In the genomic region with DNA sequence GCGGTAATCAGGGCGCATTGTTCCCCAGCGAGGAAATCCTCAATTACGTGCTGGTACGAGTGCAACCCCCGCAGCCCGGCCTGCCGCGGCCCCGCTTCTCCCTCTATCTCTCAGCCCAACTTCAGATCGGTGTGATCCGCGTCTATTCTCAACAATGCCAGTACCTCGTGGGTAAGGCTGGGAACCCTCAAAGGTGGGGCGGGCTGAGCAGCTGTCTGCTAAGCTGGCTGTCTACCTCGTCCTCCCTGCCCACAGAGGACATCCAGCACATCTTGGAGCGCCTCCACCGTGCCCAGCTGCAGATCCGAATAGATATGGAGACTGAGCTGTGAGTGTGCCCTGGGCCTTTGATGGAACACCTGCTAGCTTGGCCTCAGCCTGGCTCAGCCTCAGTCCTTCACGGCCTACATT, we compare ENCODE assay signal across 12 cellular contexts. TPM values are rescaled to one million over a fixed set of nuclear protein-coding genes. Genes with fewer than 3 reads are reported as not detected.
A peak's percentile ranks its signal among the peaks of the same experiment; 100 is the strongest.
DNase-seq lines count a peak whose midpoint lies in the region; ATAC-seq and TF ChIP-seq lines count a peak whose summit lies in the region.
"Had no signal": no experiment of that assay in that cellular context is flagged by ENCODE, and none has a peak within 500 bp of the region (broad histone marks: within the 10 kb centered on the region; RNA-seq: fewer than 3 reads in every experiment).

No MANE protein-coding gene starts in this region.

- H3K4me3 Mint-ChIP-seq in T-helper 1 cell treated with Interleukin-12 subunit alpha and Interleukin-12 subunit beta and Interleukin-4 antibody, amounts not matched to agents 30 μg/mL and 1 μg/mL, for 36 hours: no peak overlapping the region
- H3K4me3 Mint-ChIP-seq in T-helper 17 cell (peak overlapping the region; percentile 79), CD14-positive monocyte (no peak overlapping the region)
- peak overlapping the region; percentile 25 to 99 for H3K4me3 Mint-ChIP-seq in stimulated activated naive B cell treated with anti-CD40 and anti-IgM and Interleukin-4, amounts not matched to agents 10 μg/mL and 1 μg/mL and 100 μg/mL, for 72 hours

- no peak for ATAC-seq in T-helper 17 cell
- no peak for ATAC-seq in stimulated activated naive B cell treated with anti-CD40 and anti-IgM and Interleukin-4, amounts not matched to agents 10 μg/mL and 1 μg/mL and 100 μg/mL, for 72 hours (replicated peaks)
- no peak for ATAC-seq in GM21526 (IDR thresholded peaks at IDR 0.05; ENCODE audit: low FRiP score, unreplicated experiment)
- no peak for ATAC-seq in GM19452 (IDR thresholded peaks at IDR 0.05; ENCODE audit: unreplicated experiment)
- ATAC-seq: activated CD4-positive, alpha-beta T cell treated with anti-CD3 and anti-CD28 coated beads for 36 hours had no signal

- H3K9me3 ChIP-seq in T-helper 17 cell (ENCODE audit: control insufficient read depth, low read length, poor library complexity, severe bottlenecking) (no peaks in the 10 kb centered on the region), iPS-18c (ENCODE audit: control insufficient read depth, insufficient read depth, low read length) (no peaks in the 10 kb centered on the region)
- H3K9me3 ChIP-seq: breast epithelium had no signal

- H3K27me3 Mint-ChIP-seq in T-helper 1 cell treated with Interleukin-12 subunit alpha and Interleukin-12 subunit beta and Interleukin-4 antibody, amounts not matched to agents 30 μg/mL and 1 μg/mL, for 36 hours (ENCODE audit: low read depth): no peaks in the 10 kb centered on the region
- H3K27me3 Mint-ChIP-seq in T-helper 17 cell (no peaks in the 10 kb centered on the region), CD14-positive monocyte (ENCODE audit: low read depth in 3 of 3) (peaks cover 10 to 19% (median 16%) of the 10 kb centered on the region in 3 donors)
- H3K27me3 Mint-ChIP-seq in stimulated activated naive B cell treated with anti-CD40 and anti-IgM and Interleukin-4, amounts not matched to agents 10 μg/mL and 1 μg/mL and 100 μg/mL, for 72 hours: no peaks in the 10 kb centered on the region
- H3K27me3 Mint-ChIP-seq: activated CD4-positive, alpha-beta T cell treated with anti-CD3 and anti-CD28 coated beads for 36 hours had no signal

- peak overlapping the region; percentile 34 for H3K27ac Mint-ChIP-seq in T-helper 1 cell treated with Interleukin-12 subunit alpha and Interleukin-12 subunit beta and Interleukin-4 antibody, amounts not matched to agents 30 μg/mL and 1 μg/mL, for 36 hours
- H3K27ac Mint-ChIP-seq in T-helper 17 cell (peak overlapping the region; percentile 65), CD14-positive monocyte (peak overlapping the region in 1 of 7 donors; percentile 37)
- H3K27ac Mint-ChIP-seq in stimulated activated naive B cell treated with anti-CD40 and anti-IgM and Interleukin-4, amounts not matched to agents 10 μg/mL and 1 μg/mL and 100 μg/mL, for 72 hours: peak overlapping the region; percentile 39
- H3K27ac Mint-ChIP-seq: activated CD4-positive, alpha-beta T cell treated with anti-CD3 and anti-CD28 coated beads for 36 hours had no signal

- no peaks in the 10 kb centered on the region for H3K9me3 Mint-ChIP-seq in T-helper 1 cell treated with Interleukin-12 subunit alpha and Interleukin-12 subunit beta and Interleukin-4 antibody, amounts not matched to agents 30 μg/mL and 1 μg/mL, for 36 hours
- no peaks in the 10 kb centered on the region for H3K9me3 Mint-ChIP-seq in stimulated activated naive B cell treated with anti-CD40 and anti-IgM and Interleukin-4, amounts not matched to agents 10 μg/mL and 1 μg/mL and 100 μg/mL, for 72 hours
- H3K9me3 Mint-ChIP-seq in CD14-positive monocyte: peaks cover 0 to 2% (median 0%) of the 10 kb centered on the region in 7 donors

- H3K36me3 Mint-ChIP-seq in T-helper 1 cell treated with Interleukin-12 subunit alpha and Interleukin-12 subunit beta and Interleukin-4 antibody, amounts not matched to agents 30 μg/mL and 1 μg/mL, for 36 hours (ENCODE audit: low read depth): peaks cover 44% of the 10 kb centered on the region
- peaks cover 6% of the 10 kb centered on the region for H3K36me3 Mint-ChIP-seq in T-helper 17 cell (ENCODE audit: low read depth)
- H3K36me3 Mint-ChIP-seq in stimulated activated naive B cell treated with anti-CD40 and anti-IgM and Interleukin-4, amounts not matched to agents 10 μg/mL and 1 μg/mL and 100 μg/mL, for 72 hours: peaks cover 20 to 27% of the 10 kb centered on the region in 2 donors
- peaks cover 62 to 79% of the 10 kb centered on the region in 2 donors for H3K36me3 Mint-ChIP-seq in CD14-positive monocyte

- intact Hi-C loops in CD14-positive monocyte (cut with micrococcal nuclease): no loop called here

- H3K4me1 Mint-ChIP-seq in T-helper 1 cell treated with Interleukin-12 subunit alpha and Interleukin-12 subunit beta and Interleukin-4 antibody, amounts not matched to agents 30 μg/mL and 1 μg/mL, for 36 hours (ENCODE audit: low read depth): peaks cover 19% of the 10 kb centered on the region
- peaks cover 20% of the 10 kb centered on the region for H3K4me1 Mint-ChIP-seq in T-helper 17 cell
- H3K4me1 Mint-ChIP-seq in stimulated activated naive B cell treated with anti-CD40 and anti-IgM and Interleukin-4, amounts not matched to agents 10 μg/mL and 1 μg/mL and 100 μg/mL, for 72 hours: peaks cover 11 to 26% of the 10 kb centered on the region in 2 donors
- peaks cover 31% of the 10 kb centered on the region for H3K4me1 Mint-ChIP-seq in CD14-positive monocyte

- no peak for TF ChIP-seq CTCF in CD14-positive monocyte (IDR thresholded peaks at IDR 0.05)

- DNase-seq in T-helper 1 cell (no peak), T-helper 17 cell (no peak), CD14-positive monocyte (ENCODE audit: low spot score) (no peak)
- DNase-seq in stimulated activated naive B cell treated with anti-CD40 and anti-IgM and Interleukin-4, amounts not matched to agents 10 μg/mL and 1 μg/mL and 100 μg/mL, for 72 hours: no peak
- DNase-seq: activated CD4-positive, alpha-beta T cell treated with anti-CD3 and anti-CD28 coated beads for 36 hours; foreskin melanocyte; OCI-M1 had no signal

- peak overlapping the region; percentile 53; the same call in 1 of the 2 replicates for H3K4me3 ChIP-seq in iPS-18c (ENCODE audit: insufficient read depth, low read depth, low read length)
- H3K4me3 ChIP-seq: breast epithelium had no signal

RNA-seq across cellular contexts. Expression of a gene that starts 1.0 kb away (rescaled TPM):
- total RNA-seq in T-helper 17 cell: 10 to 100 TPM; 66.3 to 94.8 TPM
- 1 to 10 TPM; 1.4 to 2.3 TPM for polyA plus RNA-seq in CD14-positive monocyte

RNA-seq across cellular contexts. Expression of a gene that starts 11.8 kb away (rescaled TPM):
- 100 to 1,000 TPM; 172 to 230 TPM for total RNA-seq in T-helper 17 cell
- polyA plus RNA-seq in CD14-positive monocyte: 10 to 100 TPM; 44.7 to 56.0 TPM

RNA-seq across cellular contexts. Expression of a gene that starts 15.7 kb away (rescaled TPM):
- total RNA-seq in T-helper 17 cell: 10 to 100 TPM; 46.6 to 47.3 TPM
- polyA plus RNA-seq in CD14-positive monocyte: 1 to 10 TPM; 4.1 to 4.3 TPM

RNA-seq across cellular contexts. Expression of a gene that starts 22.4 kb away (rescaled TPM):
- total RNA-seq in T-helper 17 cell: 10 to 100 TPM; 22.3 to 22.6 TPM
- polyA plus RNA-seq in CD14-positive monocyte: 10 to 100 TPM; 51.1 to 56.0 TPM

RNA-seq across cellular contexts. Expression of a gene that starts 25.6 kb away (rescaled TPM):
- 10 to 100 TPM; 85.8 to 98.3 TPM for total RNA-seq in T-helper 17 cell
- 10 to 100 TPM; 30.7 to 36.8 TPM for polyA plus RNA-seq in CD14-positive monocyte

Comparison
In these comparisons a context has a peak if more than half of its experiments do, and no peak if none do; other contexts are left out.
1. H3K4me3 Mint-ChIP-seq: peak in T-helper 17 cell (single experiment) and stimulated activated naive B cell treated with anti-CD40 and anti-IgM and Interleukin-4, amounts not matched to agents 10 μg/mL and 1 μg/mL and 100 μg/mL, for 72 hours (2 of 2); none in T-helper 1 cell treated with Interleukin-12 subunit alpha and Interleukin-12 subunit beta and Interleukin-4 antibody, amounts not matched to agents 30 μg/mL and 1 μg/mL, for 36 hours (single experiment) and CD14-positive monocyte (0 of 2).